ENCODE assay signal across 20 cellular contexts in the genomic region with DNA sequence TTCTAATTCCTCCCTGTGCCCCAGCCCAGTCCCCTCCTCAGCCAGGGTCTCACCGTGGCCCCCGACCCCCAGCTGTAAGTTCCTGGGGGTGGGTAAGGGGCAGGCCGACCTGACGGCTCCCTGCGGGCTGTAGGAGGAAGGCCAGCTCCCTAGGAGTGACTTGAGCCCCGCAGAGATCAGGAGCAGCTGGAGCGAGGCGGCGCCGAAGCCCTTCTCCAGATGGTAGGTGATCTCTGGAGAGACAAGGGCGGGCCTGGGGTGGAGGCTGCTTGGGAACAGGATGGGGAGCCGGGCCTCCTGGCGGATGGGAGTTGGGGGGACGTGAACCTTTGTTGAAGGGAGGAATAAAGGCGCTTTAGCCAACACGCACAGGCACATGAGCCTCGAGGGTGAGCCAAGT. TPM values are rescaled to one million over a fixed set of nuclear protein-coding genes. Genes with fewer than 3 reads are reported as not detected.
DNase-seq lines count a peak whose midpoint lies in the region; ATAC-seq and TF ChIP-seq lines count a peak whose summit lies in the region.
"Had no signal": no experiment of that assay in that cellular context is flagged by ENCODE, and none has a peak within 500 bp of the region (broad histone marks: within the 10 kb centered on the region; RNA-seq: fewer than 3 reads in every experiment).

No MANE protein-coding gene starts in this region.

- H3K4me3 ChIP-seq in neural progenitor cell (no peak overlapping the region), osteoblast (ENCODE audit: insufficient read depth, low read length) (no peak overlapping the region)
- H3K4me3 ChIP-seq: A549, SJCRH30 had no signal

- no peaks in the 10 kb centered on the region for H3K27me3 ChIP-seq in neural progenitor cell
- H3K27me3 ChIP-seq in osteoblast (ENCODE audit: insufficient read depth, low read length): no peaks in the 10 kb centered on the region
- H3K27me3 ChIP-seq: BE2C, SJCRH30 had no signal

- H3K4me1 ChIP-seq in neural progenitor cell: no peaks in the 10 kb centered on the region
- no peaks in the 10 kb centered on the region for H3K4me1 ChIP-seq in osteoblast (ENCODE audit: insufficient read depth, low read length)
- H3K4me1 ChIP-seq: A549, BE2C, SJCRH30 had no signal

- peak; percentile 37 for DNase-seq in DMS 273 treated with DMSO at 0.1 percent for 48 hours (lab: John Stamatoyannopoulos, UW)
- DNase-seq in NCI-H2171 treated with DMSO at 0.1 percent for 48 hours (lab: John Stamatoyannopoulos, UW): peak; percentile 84
- no peak for DNase-seq in WTC11 (ENCODE audit: low spot score)
- DNase-seq in neural progenitor cell (ENCODE audit: low spot score): no peak
- DNase-seq in GM03348 (ENCODE audit: low spot score): no peak
- DNase-seq in osteoblast (ENCODE audit: insufficient read length, low spot score, missing footprints): no peak
- no peak for DNase-seq in activated gamma-delta T cell (lab: John Stamatoyannopoulos, UW)
- DNase-seq: BE2C, DND-41, NCI-H1105, NCI-H2081 treated with DMSO at 0.1 percent for 48 hours, NCI-H510A, OCI-M1, SJCRH30, T-cell had no signal

- H4K20me1 ChIP-seq in neural progenitor cell (ENCODE audit: low read depth) (no peaks in the 10 kb centered on the region), osteoblast (ENCODE audit: insufficient read depth, low read length) (no peaks in the 10 kb centered on the region)

- H3K36me3 ChIP-seq in neural progenitor cell (no peaks in the 10 kb centered on the region), osteoblast (ENCODE audit: insufficient read depth, low read length) (no peaks in the 10 kb centered on the region)
- H3K36me3 ChIP-seq: BE2C, SJCRH30 had no signal

- H3F3A ChIP-seq in neural progenitor cell (ENCODE audit: low read depth): no peaks in the 10 kb centered on the region

- H3K27me3 Mint-ChIP-seq in WTC11 (ENCODE audit: low read depth) (no peaks in the 10 kb centered on the region; the same call in 1 of the 2 replicates), neural progenitor cell (ENCODE audit: insufficient read depth, low read depth) (peaks cover 8% of the 10 kb centered on the region)

- no peak overlapping the region for H3K9ac ChIP-seq in neural progenitor cell
- H3K9ac ChIP-seq: KMS-11 had no signal

- H3K4me3 Mint-ChIP-seq in WTC11 (no peak overlapping the region), neural progenitor cell (no peak overlapping the region)
- H3K4me3 Mint-ChIP-seq: T-cell had no signal

- CTCF ChIA-PET in WTC11 (lab: Charles Lee): interaction anchor here (0.5 to 4.9 kb wide), 4 partner anchors 11 to 318 kb away, joined by 3 to 27 read pairs (median 4); no protein-coding TSS in a partner anchor

- H3K27ac ChIP-seq in neural progenitor cell (no peak overlapping the region), osteoblast (ENCODE audit: low read depth, low read length) (no peak overlapping the region)
- H3K27ac ChIP-seq: KMS-11, SJCRH30 had no signal

- H2AFZ ChIP-seq in neural progenitor cell (replicated peaks) (peak overlapping the region; percentile 72), osteoblast (ENCODE audit: low read length) (no peak overlapping the region)

- H3K36me3 Mint-ChIP-seq in WTC11: no peaks in the 10 kb centered on the region
- H3K36me3 Mint-ChIP-seq in neural progenitor cell: no peaks in the 10 kb centered on the region
- H3K36me3 Mint-ChIP-seq: T-cell had no signal

- H3K27ac Mint-ChIP-seq in WTC11 (no peak overlapping the region), neural progenitor cell (no peak overlapping the region)
- H3K27ac Mint-ChIP-seq: T-cell had no signal

- H3K4me2 ChIP-seq in neural progenitor cell: no peak overlapping the region
- H3K4me2 ChIP-seq in osteoblast (ENCODE audit: insufficient read depth, low read length): no peak overlapping the region
- H3K4me2 ChIP-seq: A549, KMS-11 had no signal

- peak; percentile 24; the same call in 1 of the 2 replicates for ATAC-seq in WTC11
- ATAC-seq in GM19324 (IDR thresholded peaks at IDR 0.05; ENCODE audit: low FRiP score, unreplicated experiment): no peak
- ATAC-seq: A549, T-cell had no signal

- POLR2A ChIA-PET in WTC11 (lab: Charles Lee): no interaction called here

- H3K9me3 Mint-ChIP-seq in WTC11 (no peaks in the 10 kb centered on the region), neural progenitor cell (no peaks in the 10 kb centered on the region)
- H3K9me3 Mint-ChIP-seq: T-cell had no signal

- H3K4me1 Mint-ChIP-seq in WTC11: peaks cover 4% of the 10 kb centered on the region
- no peaks in the 10 kb centered on the region for H3K4me1 Mint-ChIP-seq in neural progenitor cell
- H3K4me1 Mint-ChIP-seq: T-cell had no signal

- H3K9me3 ChIP-seq in neural progenitor cell (ENCODE audit: low read depth) (no peaks in the 10 kb centered on the region), osteoblast (ENCODE audit: low read depth, low read length) (no peaks in the 10 kb centered on the region)
- H3K9me3 ChIP-seq: A549, BE2C, SJCRH30 had no signal

- H3K79me2 ChIP-seq in neural progenitor cell (ENCODE audit: low read depth) (no peaks in the 10 kb centered on the region), osteoblast (ENCODE audit: insufficient read depth, low read length) (no peaks in the 10 kb centered on the region)

- TF ChIP-seq CTCF in WTC11 (IDR thresholded peaks at IDR 0.05): no peak
- TF ChIP-seq CTCF in neural progenitor cell (IDR thresholded peaks at IDR 0.05): no peak
- TF ChIP-seq CTCF in osteoblast (IDR thresholded peaks at IDR 0.05; ENCODE audit: extremely low read depth, low read depth, low read length): no peak

TF ChIP-seq in WTC11, 78 proteins besides CTCF, POLR2A, EP300 and RAD21:
- TF ChIP-seq KAT7 (CRISPR knock-in tag; IDR thresholded peaks at IDR 0.05; ENCODE audit: borderline replicate concordance) (no peak), ZNF425 (CRISPR knock-in tag; conservative IDR thresholded peaks at IDR 0.05) (no peak), NR2C2 (CRISPR knock-in tag; IDR thresholded peaks at IDR 0.05) (no peak), ZNF263 (CRISPR knock-in tag; IDR thresholded peaks at IDR 0.05; ENCODE audit: low read depth) (no peak), FOXJ3 (CRISPR knock-in tag; IDR thresholded peaks at IDR 0.05; ENCODE audit: borderline replicate concordance) (no peak), TP53 (CRISPR knock-in tag; IDR thresholded peaks at IDR 0.05) (no peak)
- TF ChIP-seq, protein P1, sequence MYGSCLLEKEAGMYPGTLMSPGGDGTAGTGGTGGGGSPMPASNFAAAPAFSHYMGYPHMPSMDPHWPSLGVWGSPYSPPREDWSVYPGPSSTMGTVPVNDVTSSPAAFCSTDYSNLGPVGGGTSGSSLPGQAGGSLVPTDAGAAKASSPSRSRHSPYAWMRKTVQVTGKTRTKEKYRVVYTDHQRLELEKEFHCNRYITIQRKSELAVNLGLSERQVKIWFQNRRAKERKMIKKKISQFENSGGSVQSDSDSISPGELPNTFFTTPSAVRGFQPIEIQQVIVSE (CRISPR knock-in tag; IDR thresholded peaks at IDR 0.05; ENCODE audit: borderline replicate concordance): no peak
- TF ChIP-seq, protein P2, sequence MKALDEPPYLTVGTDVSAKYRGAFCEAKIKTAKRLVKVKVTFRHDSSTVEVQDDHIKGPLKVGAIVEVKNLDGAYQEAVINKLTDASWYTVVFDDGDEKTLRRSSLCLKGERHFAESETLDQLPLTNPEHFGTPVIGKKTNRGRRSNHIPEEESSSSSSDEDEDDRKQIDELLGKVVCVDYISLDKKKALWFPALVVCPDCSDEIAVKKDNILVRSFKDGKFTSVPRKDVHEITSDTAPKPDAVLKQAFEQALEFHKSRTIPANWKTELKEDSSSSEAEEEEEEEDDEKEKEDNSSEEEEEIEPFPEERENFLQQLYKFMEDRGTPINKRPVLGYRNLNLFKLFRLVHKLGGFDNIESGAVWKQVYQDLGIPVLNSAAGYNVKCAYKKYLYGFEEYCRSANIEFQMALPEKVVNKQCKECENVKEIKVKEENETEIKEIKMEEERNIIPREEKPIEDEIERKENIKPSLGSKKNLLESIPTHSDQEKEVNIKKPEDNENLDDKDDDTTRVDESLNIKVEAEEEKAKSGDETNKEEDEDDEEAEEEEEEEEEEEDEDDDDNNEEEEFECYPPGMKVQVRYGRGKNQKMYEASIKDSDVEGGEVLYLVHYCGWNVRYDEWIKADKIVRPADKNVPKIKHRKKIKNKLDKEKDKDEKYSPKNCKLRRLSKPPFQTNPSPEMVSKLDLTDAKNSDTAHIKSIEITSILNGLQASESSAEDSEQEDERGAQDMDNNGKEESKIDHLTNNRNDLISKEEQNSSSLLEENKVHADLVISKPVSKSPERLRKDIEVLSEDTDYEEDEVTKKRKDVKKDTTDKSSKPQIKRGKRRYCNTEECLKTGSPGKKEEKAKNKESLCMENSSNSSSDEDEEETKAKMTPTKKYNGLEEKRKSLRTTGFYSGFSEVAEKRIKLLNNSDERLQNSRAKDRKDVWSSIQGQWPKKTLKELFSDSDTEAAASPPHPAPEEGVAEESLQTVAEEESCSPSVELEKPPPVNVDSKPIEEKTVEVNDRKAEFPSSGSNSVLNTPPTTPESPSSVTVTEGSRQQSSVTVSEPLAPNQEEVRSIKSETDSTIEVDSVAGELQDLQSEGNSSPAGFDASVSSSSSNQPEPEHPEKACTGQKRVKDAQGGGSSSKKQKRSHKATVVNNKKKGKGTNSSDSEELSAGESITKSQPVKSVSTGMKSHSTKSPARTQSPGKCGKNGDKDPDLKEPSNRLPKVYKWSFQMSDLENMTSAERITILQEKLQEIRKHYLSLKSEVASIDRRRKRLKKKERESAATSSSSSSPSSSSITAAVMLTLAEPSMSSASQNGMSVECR (CRISPR knock-in tag; IDR thresholded peaks at IDR 0.05; ENCODE audit: borderline replicate concordance): no peak

RNA-seq across cellular contexts. Expression of gene SLC28A1, which starts 4.2 kb away (rescaled TPM):
- 0.14 to 0.16 TPM in 2 of 3 replicates, not detected in the other for total RNA-seq in WTC11 (2021)
- not detected in 2 replicates for total RNA-seq in neural progenitor cell (ENCODE audit: low replicate concordance)
- total RNA-seq in osteoblast: not detected in 2 replicates
- total RNA-seq: G401, HT1080, SJCRH30, T-cell had no signal

Comparison
In these comparisons a context has a peak if more than half of its experiments do, and no peak if none do; other contexts are left out.
1. DNase-seq: peak in DMS 273 treated with DMSO at 0.1 percent for 48 hours (single experiment) and NCI-H2171 treated with DMSO at 0.1 percent for 48 hours (single experiment); none in WTC11 (single experiment), neural progenitor cell (single experiment), GM03348 (single experiment), osteoblast (single experiment) and activated gamma-delta T cell (single experiment).